Comparison of ENCODE assay signal across 8 cellular contexts in genomic region chr1:116908821-116909510, GRCh38. TPM values are rescaled to one million over a fixed set of nuclear protein-coding genes. Genes with fewer than 3 reads are reported as not detected.
A peak's percentile ranks its signal among the peaks of the same experiment; 100 is the strongest.
DNase-seq lines count a peak whose midpoint lies in the region; ATAC-seq and TF ChIP-seq lines count a peak whose summit lies in the region.

No MANE protein-coding gene starts in this region.

- no peak for DNase-seq in activated CD4-positive, alpha-beta T cell treated with anti-CD3 and anti-CD28 coated beads for 36 hours
- no peak for DNase-seq in activated CD4-positive, alpha-beta T cell treated with anti-CD3 and anti-CD28 coated beads, Interleukin-2, amount 50 U/mL, for 1 hour
- no peak for DNase-seq in ascending aorta (ENCODE audit: low spot score in 2 of 2)
- DNase-seq in iPS-NIHi11 (ENCODE audit: low spot score): peak; percentile 46
- DNase-seq in stomach: no peak
- no peak for DNase-seq in stimulated activated CD4-positive, alpha-beta T cell treated with anti-CD3 and anti-CD28 coated beads, Interleukin-1b, Interleukin-23, amount 100 ng/mL, for 48 hours
- DNase-seq in T-helper 9 cell: no peak

- H3K27me3 ChIP-seq in ascending aorta (no peaks in the 10 kb centered on the region), stomach (peaks cover 0 to 19% (median 0%) of the 10 kb centered on the region in 3 donors)

- ATAC-seq in activated CD4-positive, alpha-beta T cell treated with anti-CD3 and anti-CD28 coated beads for 36 hours: no peak
- no peak for ATAC-seq in HG03196 (IDR thresholded peaks at IDR 0.05; ENCODE audit: unreplicated experiment)

- CTCF ChIA-PET in activated CD4-positive, alpha-beta T cell treated with anti-CD3 and anti-CD28 coated beads for 36 hours (lab: Charles Lee): interaction anchor here (0.8 to 1.0 kb wide), 3 partner anchors 41 to 171 kb away, joined by 3 read pairs; no protein-coding TSS in a partner anchor

- H3K4me3 ChIP-seq in ascending aorta (peak overlapping the region; percentile 73 to 94), stomach (peak overlapping the region; percentile 67 to 81 (median 71))

- H3K4me3 Mint-ChIP-seq in activated CD4-positive, alpha-beta T cell treated with anti-CD3 and anti-CD28 coated beads for 36 hours: peak overlapping the region; percentile 71

- peaks cover 0 to 6% of the 10 kb centered on the region in 2 donors for H3K4me1 ChIP-seq in ascending aorta
- peaks cover 20 to 34% (median 26%) of the 10 kb centered on the region in 4 donors for H3K4me1 ChIP-seq in stomach

- no peak for TF ChIP-seq EP300 in stomach (IDR thresholded peaks at IDR 0.05)

- H3K27me3 Mint-ChIP-seq in activated CD4-positive, alpha-beta T cell treated with anti-CD3 and anti-CD28 coated beads for 36 hours: no peaks in the 10 kb centered on the region

- H3K36me3 Mint-ChIP-seq in activated CD4-positive, alpha-beta T cell treated with anti-CD3 and anti-CD28 coated beads for 36 hours (ENCODE audit: low read depth): no peaks in the 10 kb centered on the region

- no peak for TF ChIP-seq POLR2A in stomach (IDR thresholded peaks at IDR 0.05)

- H3K9me3 ChIP-seq in ascending aorta (no peaks in the 10 kb centered on the region), stomach (no peaks in the 10 kb centered on the region)

- H3K27ac ChIP-seq in ascending aorta: peak overlapping the region; percentile 79 to 85
- peak overlapping the region in 4 of 5 donors; percentile 83 to 90 (median 86) for H3K27ac ChIP-seq in stomach

- H3K9me3 Mint-ChIP-seq in activated CD4-positive, alpha-beta T cell treated with anti-CD3 and anti-CD28 coated beads for 36 hours (ENCODE audit: low read depth): no peaks in the 10 kb centered on the region

- H3K36me3 ChIP-seq in ascending aorta (no peaks in the 10 kb centered on the region), stomach (no peaks in the 10 kb centered on the region)

- intact Hi-C loops in activated CD4-positive, alpha-beta T cell treated with anti-CD3 and anti-CD28 coated beads for 36 hours (cut with DNase I, micrococcal nuclease): no loop called here
- intact Hi-C loops in ascending aorta (cut with DNase I) (loop anchor here (5.0 to 10.0 kb wide), 2 partner anchors 148 to 334 kb away; partner anchors contain the start of gene CD58), stomach (cut with DNase I; ENCODE audit: low total_unique reads) (no loop called here)

- TF ChIP-seq CTCF in ascending aorta (IDR thresholded peaks at IDR 0.05): no peak
- TF ChIP-seq CTCF in stomach (IDR thresholded peaks at IDR 0.05): no peak

- peaks cover 3% of the 10 kb centered on the region for H3K4me1 Mint-ChIP-seq in activated CD4-positive, alpha-beta T cell treated with anti-CD3 and anti-CD28 coated beads for 36 hours

- H3K27ac Mint-ChIP-seq in activated CD4-positive, alpha-beta T cell treated with anti-CD3 and anti-CD28 coated beads for 36 hours: no peak overlapping the region

- WGBS in stomach, 5 donors: 69 to 80% (median 74%) methylated on average over 13 of the region's 13 CpGs

- POLR2A ChIA-PET in activated CD4-positive, alpha-beta T cell treated with anti-CD3 and anti-CD28 coated beads for 36 hours (lab: Charles Lee): no interaction called here

RNA-seq across cellular contexts. Expression of gene PTGFRN, which starts 0.8 kb away (rescaled TPM):
- total RNA-seq in activated CD4-positive, alpha-beta T cell treated with anti-CD3 and anti-CD28 coated beads for 36 hours: 10 to 100 TPM; 11.6 to 11.8 TPM
- total RNA-seq in ascending aorta (11.2 TPM), stomach (10 to 100 TPM; 30.9 to 66.6 (median 47.2) TPM)
- 10 to 100 TPM in 1 of 3 donors, 1 to 10 TPM in 2; 3.8 to 42.9 (median 9.7) TPM for polyA plus RNA-seq in stomach
